In the genomic region with DNA sequence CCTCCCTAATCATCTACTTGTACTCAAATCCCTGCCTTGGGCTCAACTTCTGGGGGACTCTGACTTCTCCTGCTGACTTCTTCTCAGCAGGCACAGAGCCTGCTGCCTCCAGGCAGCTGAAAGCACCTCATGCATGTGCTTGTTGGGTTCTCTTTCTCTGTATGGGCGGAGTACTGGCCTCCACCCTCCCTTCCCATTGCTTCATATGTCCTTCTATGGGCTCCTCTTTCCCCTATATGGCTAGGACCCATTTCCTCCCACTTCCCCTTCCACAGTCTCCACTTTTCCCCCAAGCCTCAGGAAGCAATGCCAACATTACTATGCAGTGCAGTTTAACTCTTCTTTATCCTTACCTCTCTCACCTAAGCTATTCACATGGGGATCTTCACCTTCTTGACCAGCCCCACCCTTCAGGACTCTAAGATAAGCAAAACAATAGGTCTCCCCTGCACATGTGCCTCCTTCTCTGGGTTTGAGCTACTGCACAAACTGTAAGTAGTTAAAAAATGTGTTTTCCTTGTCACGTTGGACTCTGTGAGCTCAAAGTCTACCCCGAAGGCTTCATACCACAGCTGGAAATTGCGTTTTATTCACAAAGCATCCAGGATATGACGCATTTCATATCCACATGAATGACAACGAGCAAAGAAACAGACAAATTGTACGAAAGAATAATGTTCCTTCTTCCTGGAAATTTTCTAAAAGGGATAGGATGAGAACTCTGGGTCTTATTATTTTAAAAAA, we compare ENCODE assay signal across 17 cellular contexts.
DNase-seq lines count a peak whose midpoint lies in the region; ATAC-seq and TF ChIP-seq lines count a peak whose summit lies in the region.
"Had no signal": no experiment of that assay in that cellular context is flagged by ENCODE, and none has a peak within 500 bp of the region (broad histone marks: within the 10 kb centered on the region; RNA-seq: fewer than 3 reads in every experiment).

No MANE protein-coding gene starts in this region.

- no peak overlapping the region for H3K4ac ChIP-seq in mesendoderm (ENCODE audit: low read depth, low read length)

- H2AK5ac ChIP-seq in mesendoderm (ENCODE audit: low read length) = no peak overlapping the region

- H3K27me3 ChIP-seq in RWPE2 (ENCODE audit: insufficient read depth, poor library complexity, severe bottlenecking) (no peaks in the 10 kb centered on the region), mesendoderm (ENCODE audit: insufficient read depth, low read length, poor library complexity) (no peaks in the 10 kb centered on the region), hepatocyte (no peaks in the 10 kb centered on the region)
- H3K27me3 ChIP-seq: Peyer's patch had no signal

- no peak overlapping the region for H3K27ac ChIP-seq in HEK293 (ENCODE audit: extremely low read depth, low read depth, low read length)
- no peak overlapping the region for H3K27ac ChIP-seq in RWPE2 (ENCODE audit: poor library complexity, severe bottlenecking)
- H3K27ac ChIP-seq in mesendoderm (ENCODE audit: low read depth, low read length) = no peak overlapping the region
- H3K27ac ChIP-seq in hepatocyte = no peak overlapping the region
- H3K27ac ChIP-seq: Peyer's patch had no signal

- no peak overlapping the region for H3K4me2 ChIP-seq in mesendoderm (ENCODE audit: low read length)
- no peak overlapping the region for H3K4me2 ChIP-seq in hepatocyte

- no peak overlapping the region for H2AFZ ChIP-seq in hepatocyte

- no peaks in the 10 kb centered on the region for H3K36me3 Mint-ChIP-seq in activated naive CD4-positive, alpha-beta T cell treated with anti-CD3 and anti-CD28 coated beads, Interleukin-2, amount 50 U/mL, for 72 hours

- H3K9ac ChIP-seq in mesendoderm (ENCODE audit: low read length) = no peak overlapping the region

- no peak overlapping the region for H4K8ac ChIP-seq in mesendoderm (ENCODE audit: low read depth, low read length)

- H3K79me2 ChIP-seq in mesendoderm (ENCODE audit: control insufficient read depth, insufficient read depth, low read length) = no peaks in the 10 kb centered on the region
- H3K79me2 ChIP-seq in hepatocyte = no peaks in the 10 kb centered on the region

- H3K36me3 ChIP-seq in HEK293 (ENCODE audit: control insufficient read depth in 2 of 2, insufficient read depth in 1 of 2, low read length in 2 of 2) (no peaks in the 10 kb centered on the region; a peak in 1 of 3 replicates), RWPE2 (ENCODE audit: low read depth) (no peaks in the 10 kb centered on the region), mesendoderm (ENCODE audit: control insufficient read depth, insufficient read depth, low read length) (no peaks in the 10 kb centered on the region), hepatocyte (replicated peaks; ENCODE audit: insufficient read depth, low read depth) (no peaks in the 10 kb centered on the region)
- H3K36me3 ChIP-seq: Peyer's patch had no signal

- no peaks in the 10 kb centered on the region for H3K79me1 ChIP-seq in mesendoderm (ENCODE audit: low read length)

- H4K20me1 ChIP-seq in hepatocyte (ENCODE audit: insufficient read depth, poor library complexity, severe bottlenecking) = no peaks in the 10 kb centered on the region

- H3K18ac ChIP-seq in mesendoderm (ENCODE audit: low read length) = no peak overlapping the region

- no peak overlapping the region for H3K4me3 ChIP-seq in AG10803 (ENCODE audit: low read length)
- no peak overlapping the region for H3K4me3 ChIP-seq in HEK293 (ENCODE audit: low read depth, low read length)
- H3K4me3 ChIP-seq in RWPE2 (ENCODE audit: severe bottlenecking) = no peak overlapping the region
- no peak overlapping the region for H3K4me3 ChIP-seq in mesendoderm (ENCODE audit: low read length)
- H3K4me3 ChIP-seq in hepatocyte = no peak overlapping the region
- H3K4me3 ChIP-seq: Peyer's patch had no signal

- DNase-seq in AG10803 (ENCODE audit: low read depth) (peak; percentile 13), RWPE2 (ENCODE audit: low spot score) (no peak), foreskin melanocyte (peak; percentile 92), mesendoderm (no peak), hepatocyte (ENCODE audit: low spot score) (no peak)
- no peak for DNase-seq in activated naive CD4-positive, alpha-beta T cell treated with anti-CD3 and anti-CD28 coated beads, Interleukin-2, amount 50 U/mL, for 72 hours (ENCODE audit: low spot score in 2 of 2)
- DNase-seq: C1 segment of cervical spinal cord, DMS 273 treated with DMSO at 0.1 percent for 48 hours, H9, KBM-7, NCI-H1092, NCI-H2227 treated with DMSO at 0.1 percent for 48 hours, NCI-H524 treated with DMSO at 0.1 percent for 48 hours, Peyer's patch, SHP77 had no signal

- TF ChIP-seq CTCF in AG10803 (conservative IDR thresholded peaks at IDR 0.05; ENCODE audit: low read length) (no peak), HEK293 (tag by site-specific recombination; IDR thresholded peaks at IDR 0.05) (no peak), RWPE2 (IDR thresholded peaks at IDR 0.05; ENCODE audit: poor library complexity, severe bottlenecking) (no peak), hepatocyte (IDR thresholded peaks at IDR 0.05; ENCODE audit: poor library complexity) (no peak)

- no peaks in the 10 kb centered on the region for H3K9me2 ChIP-seq in hepatocyte (replicated peaks; ENCODE audit: insufficient read depth)

- no peak overlapping the region for H2BK5ac ChIP-seq in mesendoderm (ENCODE audit: low read length)

- H3K9me3 ChIP-seq in HEK293 (ENCODE audit: control insufficient read depth, insufficient read depth, low read depth, low read length) (no peaks in the 10 kb centered on the region), RWPE2 (ENCODE audit: severe bottlenecking) (no peaks in the 10 kb centered on the region), hepatocyte (ENCODE audit: low read depth) (no peaks in the 10 kb centered on the region)
- H3K9me3 ChIP-seq: Peyer's patch had no signal

- no peak overlapping the region for H3K23ac ChIP-seq in mesendoderm (ENCODE audit: low read length)

- no peak overlapping the region for H2BK15ac ChIP-seq in mesendoderm (replicated peaks; ENCODE audit: low read depth)

- no peaks in the 10 kb centered on the region for H3K4me1 ChIP-seq in HEK293 (ENCODE audit: control insufficient read depth, insufficient read depth, low read length)
- no peaks in the 10 kb centered on the region for H3K4me1 ChIP-seq in RWPE2 (ENCODE audit: insufficient read depth, poor library complexity, severe bottlenecking)
- no peaks in the 10 kb centered on the region for H3K4me1 ChIP-seq in mesendoderm (ENCODE audit: control insufficient read depth, low read depth, low read length)
- H3K4me1 ChIP-seq in hepatocyte (ENCODE audit: insufficient read depth) = no peaks in the 10 kb centered on the region
- H3K4me1 ChIP-seq: Peyer's patch had no signal

- no peak overlapping the region for H3K56ac ChIP-seq in mesendoderm (ENCODE audit: low read length)

- no CpG with 5 or more reads among the region's 7 CpGs for WGBS in mesendoderm (ENCODE audit: extremely low coverage, insufficient coverage, low lambda C conversion rate)
- 80% methylated on average over 7 of the region's 7 CpGs for WGBS in hepatocyte (ENCODE audit: low lambda C conversion rate, missing lambda C conversion rate)

- POLR2A ChIA-PET in HEK293 (lab: Yijun Ruan, JAX) = no interaction called here

- no peak overlapping the region for H2BK120ac ChIP-seq in mesendoderm (ENCODE audit: low read depth, low read length)

- no peaks in the 10 kb centered on the region for H3K9me3 Mint-ChIP-seq in activated naive CD4-positive, alpha-beta T cell treated with anti-CD3 and anti-CD28 coated beads, Interleukin-2, amount 50 U/mL, for 72 hours
- H3K9me3 Mint-ChIP-seq: H9 had no signal

- ATAC-seq in RWPE2 (ENCODE audit: low read depth) = peak; percentile 13; the same call in 1 of the 3 replicates
- no peak for ATAC-seq in GM21717 (IDR thresholded peaks at IDR 0.05; ENCODE audit: unreplicated experiment)
- ATAC-seq in activated naive CD4-positive, alpha-beta T cell treated with anti-CD3 and anti-CD28 coated beads, Interleukin-2, amount 50 U/mL, for 72 hours = no peak

- H3K27ac Mint-ChIP-seq in activated naive CD4-positive, alpha-beta T cell treated with anti-CD3 and anti-CD28 coated beads, Interleukin-2, amount 50 U/mL, for 72 hours = no peak overlapping the region

- H4K5ac ChIP-seq in mesendoderm (ENCODE audit: low read length) = no peak overlapping the region

- CTCF ChIA-PET in HEK293 (lab: Yijun Ruan, JAX) = interaction anchor here (0.8 to 9.2 kb wide), 5 partner anchors 12 to 120 kb away, joined by 3 to 272 read pairs (median 5); partner anchors contain the start of gene CDS2

TF ChIP-seq in HEK293, 187 proteins besides CTCF, POLR2A, EP300 and RAD21:
- peak; percentile 59 for TF ChIP-seq KLF1 (tag by site-specific recombination; IDR thresholded peaks at IDR 0.05)
- no peak for TF ChIP-seq SCRT1 (tag by site-specific recombination; IDR thresholded peaks at IDR 0.05; ENCODE audit: borderline replicate concordance)

Comparison
In these comparisons a context has a peak if more than half of its experiments do, and no peak if none do; other contexts are left out.
1. DNase-seq: peak in AG10803 (single experiment) and foreskin melanocyte (single experiment); none in RWPE2 (single experiment), mesendoderm (single experiment), hepatocyte (single experiment) and activated naive CD4-positive, alpha-beta T cell treated with anti-CD3 and anti-CD28 coated beads, Interleukin-2, amount 50 U/mL, for 72 hours (0 of 2).